Comparison of ENCODE assay signal across 1 cellular context in the genomic region with DNA sequence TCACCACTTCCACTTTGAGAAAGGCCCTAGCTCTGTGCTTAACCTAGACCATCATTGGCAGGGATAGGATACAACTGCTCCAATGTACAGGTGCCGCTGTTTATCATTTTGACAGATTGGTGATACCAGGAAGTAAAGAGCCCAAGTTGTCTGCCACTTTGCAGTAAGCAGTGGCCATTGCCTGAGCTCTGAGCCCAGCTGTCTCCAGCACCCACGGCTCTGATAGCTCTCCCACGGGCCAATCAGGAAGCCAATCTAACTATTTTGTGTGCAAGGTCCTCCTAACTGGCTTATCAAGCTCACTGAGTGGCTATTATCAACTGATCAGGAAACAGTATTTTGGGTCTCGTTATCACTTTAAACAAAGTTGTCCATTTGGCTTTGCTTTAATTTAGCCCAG.
TF ChIP-seq lines count a peak whose summit lies in the region.

No MANE protein-coding gene starts in this region.

TF ChIP-seq in H1, 55 proteins besides CTCF, POLR2A, EP300 and RAD21 (continued from another document):
- no peak for TF ChIP-seq CTBP2 (IDR thresholded peaks at IDR 0.05; ENCODE audit: borderline replicate concordance, insufficient read depth, insufficient read length, low read length)
